Comparison of ENCODE assay signal across 8 cellular contexts in the genomic region with DNA sequence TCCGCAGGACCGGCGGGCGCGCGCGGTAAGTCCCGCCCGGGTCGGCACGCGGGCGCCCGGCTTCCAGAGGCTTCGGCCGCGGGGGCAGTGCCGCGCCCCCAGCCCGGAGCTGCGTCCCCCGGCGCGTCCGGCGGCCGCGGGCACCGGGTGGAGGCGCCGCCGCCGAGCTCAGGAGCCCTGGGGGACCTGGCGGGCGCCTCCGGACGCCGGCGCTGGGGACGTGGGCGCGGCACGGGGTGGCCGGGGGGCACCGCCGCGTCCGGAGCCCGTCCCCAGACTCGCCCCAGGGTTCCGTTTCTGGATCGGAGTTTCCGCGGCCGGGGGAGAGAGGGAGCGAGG. TPM values are rescaled to one million over a fixed set of nuclear protein-coding genes. Genes with fewer than 3 reads are reported as not detected.
DNase-seq lines count a peak whose midpoint lies in the region; ATAC-seq lines count a peak whose summit lies in the region.

No MANE protein-coding gene starts in this region.

- H3K27me3 ChIP-seq in CD4-positive, alpha-beta memory T cell (ENCODE audit: insufficient read depth, low read length) = no peaks in the 10 kb centered on the region
- peaks cover 44% of the 10 kb centered on the region for H3K27me3 ChIP-seq in HUES48 (ENCODE audit: control insufficient read depth, insufficient read depth, low read length)
- H3K27me3 ChIP-seq in ectodermal cell (ENCODE audit: control insufficient read depth, insufficient read depth, low read length, poor library complexity, severe bottlenecking) = peaks cover 57% of the 10 kb centered on the region

- POLR2A ChIA-PET in CD4-positive, alpha-beta memory T cell (lab: Charles Lee; ENCODE audit: partially characterized antibody) = interaction anchor here (0.7 to 4.0 kb wide), 8 partner anchors 26 to 393 kb away, joined by 3 to 45 read pairs (median 4); a partner anchor contains a TSS

- peaks cover 25% of the 10 kb centered on the region for H3K4me1 ChIP-seq in CD4-positive, alpha-beta memory T cell (ENCODE audit: insufficient read depth, low read length)
- H3K4me1 ChIP-seq in HUES48 (ENCODE audit: control insufficient read depth, insufficient read depth, low read length) (peaks cover 14% of the 10 kb centered on the region), ectodermal cell (ENCODE audit: control insufficient read depth, insufficient read depth, low read length) (peaks cover 13% of the 10 kb centered on the region)

- peaks cover 5 to 6% of the 10 kb centered on the region in 2 donors for H3K27me3 Mint-ChIP-seq in CD4-positive, alpha-beta memory T cell
- peaks cover 13 to 23% of the 10 kb centered on the region in 2 donors for H3K27me3 Mint-ChIP-seq in natural killer cell treated with Interleukin-12 subunit alpha and Interleukin-12 subunit beta and Interleukin-15 and Interleukin-18, amount 100 ng/mL, for 72 hours

- 0 to 1% methylated on average over 56 of the region's 56 CpGs for WGBS in ectodermal cell, 2 experiments

- no peaks in the 10 kb centered on the region for H3K9me3 Mint-ChIP-seq in CD4-positive, alpha-beta memory T cell
- no peaks in the 10 kb centered on the region for H3K9me3 Mint-ChIP-seq in natural killer cell treated with Interleukin-12 subunit alpha and Interleukin-12 subunit beta and Interleukin-15 and Interleukin-18, amount 100 ng/mL, for 72 hours

- peak overlapping the region in 1 of 7 donors; percentile 96 for H3K27ac Mint-ChIP-seq in CD4-positive, alpha-beta memory T cell
- H3K27ac Mint-ChIP-seq in natural killer cell treated with Interleukin-12 subunit alpha and Interleukin-12 subunit beta and Interleukin-15 and Interleukin-18, amount 100 ng/mL, for 72 hours = peak overlapping the region; percentile 15 to 44

- no peak for DNase-seq in CD4-positive, alpha-beta memory T cell
- DNase-seq in natural killer cell treated with Interleukin-12 subunit alpha and Interleukin-12 subunit beta and Interleukin-15 and Interleukin-18, amount 100 ng/mL, for 72 hours (ENCODE audit: low spot score) = no peak
- DNase-seq in hypothalamus (lab: John Stamatoyannopoulos, UW) (no peak), LoVo (ENCODE audit: low spot score) (no peak)
- DNase-seq in stimulated activated CD4-positive, alpha-beta T cell treated with anti-CD3 and anti-CD28 coated beads, Interleukin-4, amount 100 ng/mL, for 24 hours = no peak

- peaks cover 0 to 11% of the 10 kb centered on the region in 2 donors for H3K36me3 Mint-ChIP-seq in CD4-positive, alpha-beta memory T cell
- H3K36me3 Mint-ChIP-seq in natural killer cell treated with Interleukin-12 subunit alpha and Interleukin-12 subunit beta and Interleukin-15 and Interleukin-18, amount 100 ng/mL, for 72 hours = no peaks in the 10 kb centered on the region

- H3K4me1 Mint-ChIP-seq in CD4-positive, alpha-beta memory T cell = peaks cover 19 to 43% (median 29%) of the 10 kb centered on the region in 4 donors
- H3K4me1 Mint-ChIP-seq in natural killer cell treated with Interleukin-12 subunit alpha and Interleukin-12 subunit beta and Interleukin-15 and Interleukin-18, amount 100 ng/mL, for 72 hours (ENCODE audit: low read depth in 2 of 2) = peaks cover 9 to 12% of the 10 kb centered on the region in 2 donors

- peak overlapping the region; percentile 36 to 67 for H3K4me3 ChIP-seq in CD4-positive, alpha-beta memory T cell (ENCODE audit: low read length in 2 of 2)
- H3K4me3 ChIP-seq in HUES48 (ENCODE audit: low read depth, low read length) (peak overlapping the region; percentile 75), ectodermal cell (ENCODE audit: insufficient read depth, low read depth, low read length) (peak overlapping the region; percentile 40)

- H3K9me3 ChIP-seq in CD4-positive, alpha-beta memory T cell (ENCODE audit: control insufficient read depth in 1 of 2, low read length in 2 of 2) = no peaks in the 10 kb centered on the region
- no peaks in the 10 kb centered on the region for H3K9me3 ChIP-seq in HUES48 (ENCODE audit: control insufficient read depth, insufficient read depth, low read length)
- no peaks in the 10 kb centered on the region for H3K9me3 ChIP-seq in ectodermal cell (ENCODE audit: control insufficient read depth, low read length)

- CTCF ChIA-PET in CD4-positive, alpha-beta memory T cell (lab: Charles Lee; ENCODE audit: partially characterized antibody) = no interaction called here

- peak overlapping the region; percentile 3; the same call in 1 of the 2 replicates for H3K9ac ChIP-seq in HUES48 (ENCODE audit: low read depth, low read length)

- H3K36me3 ChIP-seq in CD4-positive, alpha-beta memory T cell (ENCODE audit: insufficient read depth, low read length) = no peaks in the 10 kb centered on the region
- H3K36me3 ChIP-seq in HUES48 (ENCODE audit: control insufficient read depth, insufficient read depth, low read length) (no peaks in the 10 kb centered on the region), ectodermal cell (ENCODE audit: control insufficient read depth, insufficient read depth, low read length) (no peaks in the 10 kb centered on the region)

- H3K4me3 Mint-ChIP-seq in CD4-positive, alpha-beta memory T cell = peak overlapping the region in 3 of 8 donors; percentile 95 to 99 (median 97)
- H3K4me3 Mint-ChIP-seq in natural killer cell treated with Interleukin-12 subunit alpha and Interleukin-12 subunit beta and Interleukin-15 and Interleukin-18, amount 100 ng/mL, for 72 hours = peak overlapping the region; percentile 94

- peak in 1 of 2 donors; percentile 33 for ATAC-seq in natural killer cell treated with Interleukin-12 subunit alpha and Interleukin-12 subunit beta and Interleukin-15 and Interleukin-18, amount 100 ng/mL, for 72 hours
- no peak for ATAC-seq in GM19463 (IDR thresholded peaks at IDR 0.05; ENCODE audit: unreplicated experiment)

- intact Hi-C loops in CD4-positive, alpha-beta memory T cell (cut with micrococcal nuclease) = loop anchor here (1.0 to 2.0 kb wide), 2 partner anchors 38 to 48 kb away; a partner anchor contains a TSS

- H3K27ac ChIP-seq in CD4-positive, alpha-beta memory T cell (ENCODE audit: low read depth, low read length) = peak overlapping the region; percentile 37
- no peak overlapping the region for H3K27ac ChIP-seq in HUES48 (ENCODE audit: low read depth, low read length)
- H3K27ac ChIP-seq in ectodermal cell (ENCODE audit: insufficient read depth, low read depth, low read length, poor library complexity, severe bottlenecking) = no peak overlapping the region

RNA-seq across cellular contexts. Expression of a gene that starts 0.3 kb away (rescaled TPM):
- total RNA-seq in CD4-positive, alpha-beta memory T cell = 10 to 100 TPM; 22.8 to 24.6 TPM
- 10 to 100 TPM in 1 of 2 donors, 1 to 10 TPM in 1; 8.9 to 12.0 TPM for polyA plus RNA-seq in CD4-positive, alpha-beta memory T cell
- 5.8 TPM for polyA plus RNA-seq in ectodermal cell (2013, experiment 1 of 4)
- polyA plus RNA-seq in ectodermal cell (2013, experiment 2 of 4) = 7.1 TPM
- polyA plus RNA-seq in ectodermal cell (2013, experiment 3 of 4) = 3.4 TPM
- polyA plus RNA-seq in ectodermal cell (2013, experiment 4 of 4) = 3.3 TPM
- total RNA-seq in natural killer cell treated with Interleukin-12 subunit alpha and Interleukin-12 subunit beta and Interleukin-15 and Interleukin-18, amount 100 ng/mL, for 72 hours = 10 to 100 TPM in 1 of 2 donors, 1 to 10 TPM in 1; 9.3 to 24.4 TPM

RNA-seq across cellular contexts. Expression of a gene that starts 20.3 kb away (rescaled TPM):
- total RNA-seq in CD4-positive, alpha-beta memory T cell = under 1 TPM; 0.33 to 0.44 TPM
- 1 to 10 TPM in 1 of 2 donors, not detected in 1; 1.1 TPM for polyA plus RNA-seq in CD4-positive, alpha-beta memory T cell
- polyA plus RNA-seq in ectodermal cell (2013, experiment 1 of 4) = not detected
- polyA plus RNA-seq in ectodermal cell (2013, experiment 2 of 4) = 0.12 TPM
- not detected for polyA plus RNA-seq in ectodermal cell (2013, experiment 3 of 4)
- polyA plus RNA-seq in ectodermal cell (2013, experiment 4 of 4) = not detected
- not detected for total RNA-seq in natural killer cell treated with Interleukin-12 subunit alpha and Interleukin-12 subunit beta and Interleukin-15 and Interleukin-18, amount 100 ng/mL, for 72 hours
